20 cellular contexts compared by ENCODE assay signal in the genomic region with DNA sequence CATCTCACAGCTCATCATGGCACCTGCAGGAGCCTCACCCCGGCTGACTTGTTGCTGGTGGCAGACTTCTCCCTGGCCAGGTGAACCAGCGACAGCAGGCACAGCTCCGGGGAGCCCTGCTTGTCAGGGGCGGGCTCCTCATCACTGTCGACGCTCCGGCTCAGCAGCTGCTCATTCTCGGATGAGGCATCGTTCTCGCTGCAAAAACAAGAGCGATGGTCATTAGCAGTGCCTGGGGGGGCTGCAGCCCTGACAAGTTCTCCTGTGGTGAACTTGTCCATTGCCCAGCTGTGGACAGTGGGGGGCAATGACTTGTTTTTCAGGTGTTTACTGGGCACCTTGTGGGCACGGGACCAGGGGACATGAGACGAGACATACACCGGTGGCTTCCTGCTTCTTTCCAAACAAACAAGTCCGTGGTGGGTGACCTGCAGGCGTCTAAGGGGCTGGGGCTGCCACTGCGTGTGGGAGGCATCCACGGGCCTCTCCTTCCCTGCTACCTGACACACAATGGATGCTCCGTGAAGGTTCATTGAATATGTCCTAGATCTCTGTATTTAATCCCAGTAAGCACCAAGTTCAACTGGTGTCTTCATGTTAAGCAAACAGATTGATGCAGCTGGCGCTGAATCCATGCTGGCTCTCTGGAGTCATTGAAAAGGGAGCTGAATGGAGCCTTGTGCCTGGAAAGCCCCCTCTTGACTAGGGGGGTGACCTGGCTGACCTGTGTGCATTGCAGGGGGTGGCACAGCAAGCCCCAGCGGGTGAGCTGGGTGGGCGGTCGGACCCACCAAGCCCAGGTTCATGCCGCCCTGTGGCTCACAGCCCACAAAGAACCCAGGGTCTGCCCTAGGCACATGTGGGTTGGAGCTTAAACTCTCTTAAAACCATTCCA.
DNase-seq lines count a peak whose midpoint lies in the region; FAIRE-seq and TF ChIP-seq lines count a peak whose summit lies in the region.
"Had no signal": no experiment of that assay in that cellular context is flagged by ENCODE, and none has a peak within 500 bp of the region (broad histone marks: within the 10 kb centered on the region; RNA-seq: fewer than 3 reads in every experiment).

No MANE protein-coding gene starts in this region.

- H3K4me3 ChIP-seq in H7 (ENCODE audit: insufficient read depth, low read depth, low read length) = no peak overlapping the region
- no peak overlapping the region for H3K4me3 ChIP-seq in Peyer's patch
- no peak overlapping the region for H3K4me3 ChIP-seq in A673 (ENCODE audit: low read depth, low read length, poor library complexity, severe bottlenecking)
- H3K4me3 ChIP-seq: colonic mucosa, left lung, tibial nerve had no signal

- H3K27me3 Mint-ChIP-seq in type B pancreatic cell = no peaks in the 10 kb centered on the region

- POLR2A ChIA-PET in A673 (lab: Charles Lee; ENCODE audit: low non-redundant PET) = no interaction called here

- intact Hi-C loops in A673 (cut with micrococcal nuclease; ENCODE audit: unreplicated experiment) = no loop called here

- H3K4me1 ChIP-seq in Peyer's patch (no peaks in the 10 kb centered on the region), A673 (ENCODE audit: insufficient read depth, low read length, poor library complexity, severe bottlenecking) (no peaks in the 10 kb centered on the region)
- H3K4me1 ChIP-seq: Caco-2, colonic mucosa, left lung, tibial nerve had no signal

- H3K9me3 Mint-ChIP-seq in type B pancreatic cell = no peaks in the 10 kb centered on the region
- H3K9me3 Mint-ChIP-seq: brain, HFFc6, neural crest cell had no signal

- H3K27ac ChIP-seq in Peyer's patch (no peak overlapping the region), A673 (ENCODE audit: low read depth, low read length, poor library complexity, severe bottlenecking) (no peak overlapping the region)
- H3K27ac ChIP-seq: colonic mucosa, left lung, tibial nerve had no signal

- H3K9me3 ChIP-seq in Peyer's patch (no peaks in the 10 kb centered on the region), A673 (ENCODE audit: low read depth, low read length, poor library complexity, severe bottlenecking) (no peaks in the 10 kb centered on the region)
- H3K9me3 ChIP-seq: Caco-2, colonic mucosa, left lung, tibial nerve had no signal

- no peaks in the 10 kb centered on the region for H3K4me1 Mint-ChIP-seq in type B pancreatic cell (ENCODE audit: unreplicated experiment)
- H3K4me1 Mint-ChIP-seq: neural crest cell had no signal

- CTCF ChIA-PET in A673 (lab: Charles Lee) = no interaction called here

- TF ChIP-seq CTCF in Peyer's patch (IDR thresholded peaks at IDR 0.05) (no peak), type B pancreatic cell (conservative IDR thresholded peaks at IDR 0.05) (no peak), A673 (conservative IDR thresholded peaks at IDR 0.05; ENCODE audit: low read depth, low read length) (no peak)

- H3K27me3 ChIP-seq in H7 (ENCODE audit: control insufficient read depth, insufficient read depth, low read length) (no peaks in the 10 kb centered on the region), Peyer's patch (no peaks in the 10 kb centered on the region), A673 (replicated peaks; ENCODE audit: insufficient read depth, low read depth, low read length, poor library complexity) (no peaks in the 10 kb centered on the region)
- H3K27me3 ChIP-seq: colonic mucosa, left lung, tibial nerve had no signal

- FAIRE-seq in GM12891 (lab: Jason Lieb, UNC) = no peak
- FAIRE-seq: HepG2, small intestine had no signal

- no peak for TF ChIP-seq POLR2A in Peyer's patch (IDR thresholded peaks at IDR 0.05)
- no peak for TF ChIP-seq POLR2A in GM12891 (IDR thresholded peaks at IDR 0.05; ENCODE audit: low read depth, low read length)

- H3K27ac Mint-ChIP-seq in type B pancreatic cell = no peak overlapping the region
- H3K27ac Mint-ChIP-seq: brain, HFFc6 had no signal

- DNase-seq in activated T-cell treated with anti-CD3 and anti-CD28 coated beads, Interleukin-2, amount 50 U/mL, for 48 hours = peak; percentile 10 to 15
- DNase-seq in activated T-cell treated with anti-CD3 and anti-CD28 coated beads, Interleukin-2, amount 50 U/mL, for 1 hour = no peak
- DNase-seq in H7 = peak; percentile 43
- peak in 2 of 3 donors; percentile 26 to 34 for DNase-seq in Peyer's patch
- peak; percentile 54 for DNase-seq in type B pancreatic cell (ENCODE audit: extremely low spot score, unreplicated experiment)
- DNase-seq in GM12891 (ENCODE audit: insufficient read length, low spot score) = no peak
- no peak for DNase-seq in A673 (ENCODE audit: low spot score)
- DNase-seq: activated CD4-positive, alpha-beta T cell treated with anti-CD3 and anti-CD28 coated beads for 1 hour; activated gamma-delta T cell; Caco-2; HFFc6; left lung; small intestine; stimulated activated CD4-positive, alpha-beta T cell treated with anti-CD3 and anti-CD28 coated beads, Interleukin-2, amount 100 ng/mL, for 48 hours; stimulated activated naive CD8-positive, alpha-beta T cell treated with anti-CD3 and anti-CD28 coated beads, Interleukin-15, Interleukin-2, amounts not matched to agents 100 U/mL and 50 U/mL, for 24 hours had no signal

- no peaks in the 10 kb centered on the region for H3K36me3 Mint-ChIP-seq in type B pancreatic cell
- H3K36me3 Mint-ChIP-seq: brain had no signal

- no peaks in the 10 kb centered on the region for H3K36me3 ChIP-seq in H7 (replicated peaks; ENCODE audit: control insufficient read depth, insufficient read depth, low read length)
- H3K36me3 ChIP-seq in Peyer's patch = no peaks in the 10 kb centered on the region
- no peaks in the 10 kb centered on the region for H3K36me3 ChIP-seq in A673 (ENCODE audit: insufficient read depth, low read length, poor library complexity, severe bottlenecking)
- H3K36me3 ChIP-seq: colonic mucosa, left lung, tibial nerve had no signal

- no TSS peak for BruUV-seq in A673 (replicated peaks; lab: Mats Ljungman, UMichigan)

- H3K4me3 Mint-ChIP-seq in type B pancreatic cell = no peak overlapping the region
- H3K4me3 Mint-ChIP-seq: brain, HFFc6, neural crest cell had no signal

TF ChIP-seq in GM12891, 5 proteins besides CTCF, POLR2A, EP300 and RAD21:
- TF ChIP-seq SPI1 (IDR thresholded peaks at IDR 0.05; ENCODE audit: low read depth, low read length) = no peak
- TF ChIP-seq POU2F2 (IDR thresholded peaks at IDR 0.05; ENCODE audit: low read depth, low read length) = no peak
- TF ChIP-seq PAX5 (IDR thresholded peaks at IDR 0.05; ENCODE audit: insufficient read depth, low read length, severe bottlenecking) = no peak
- TF ChIP-seq POLR2AphosphoS5 (IDR thresholded peaks at IDR 0.05; ENCODE audit: low read depth, low read length) = no peak
TF ChIP-seq in GM12891: peak in this region for 0.

Comparison
In these comparisons a context has a peak if more than half of its experiments do, and no peak if none do; other contexts are left out.
1. DNase-seq: peak in activated T-cell treated with anti-CD3 and anti-CD28 coated beads, Interleukin-2, amount 50 U/mL, for 48 hours (2 of 2), H7 (single experiment), Peyer's patch (2 of 3) and type B pancreatic cell (single experiment); none in activated T-cell treated with anti-CD3 and anti-CD28 coated beads, Interleukin-2, amount 50 U/mL, for 1 hour (single experiment), GM12891 (single experiment) and A673 (single experiment).